1 cellular context compared by ENCODE assay signal in genomic region chr2:126288362-126288761, GRCh38.
TF ChIP-seq lines count a peak whose summit lies in the region.

No MANE protein-coding gene starts in this region.

TF ChIP-seq in K562, 482 proteins besides CTCF, POLR2A, EP300 and RAD21:
- TF ChIP-seq GATAD2A (IDR thresholded peaks at IDR 0.05) (no peak), TRIM24 (IDR thresholded peaks at IDR 0.05) (no peak), ETS2 (tag; IDR thresholded peaks at IDR 0.05; ENCODE audit: borderline replicate concordance, poor library complexity, severe bottlenecking) (no peak), JUN (IDR thresholded peaks at IDR 0.05; ENCODE audit: borderline replicate concordance, low read depth, low read length) (no peak), JUN (CRISPR knock-in tag; IDR thresholded peaks at IDR 0.05; ENCODE audit: borderline replicate concordance) (no peak), TAF15 (IDR thresholded peaks at IDR 0.05; ENCODE audit: low read depth, low read length) (no peak), ETV1 (tag; conservative IDR thresholded peaks at IDR 0.05; ENCODE audit: low read depth) (no peak)
